Comparison of ENCODE assay signal across 11 cellular contexts in genomic region chr7:135091717-135092116, GRCh38. TPM values are rescaled to one million over a fixed set of nuclear protein-coding genes. Genes with fewer than 3 reads are reported as not detected.
"Had no signal": no experiment of that assay in that cellular context is flagged by ENCODE, and none has a peak within 500 bp of the region (broad histone marks: within the 10 kb centered on the region; RNA-seq: fewer than 3 reads in every experiment).

No MANE protein-coding gene starts in this region.

- H3K36me3 ChIP-seq: HAP-1 had no signal

- FAIRE-seq: H1, H54 had no signal

- H3K9ac ChIP-seq: GM23248 had no signal

- H3K4me3 ChIP-seq: GM23248, GM23338, HAP-1 had no signal

- H3K27ac ChIP-seq: GM23248 had no signal

- H3K4me1 ChIP-seq: HAP-1 had no signal

- DNase-seq: GM23248, GOT3, H7, H9, HCEC 1CT, HFFc6 had no signal

- H2AFZ ChIP-seq: GM23248, GM23338 had no signal

- ATAC-seq: GM23338, HCT116 had no signal

- H3K27ac Mint-ChIP-seq: GM23338, H9, HFFc6 had no signal

- H3K4me3 Mint-ChIP-seq: GM23338, H9, HFFc6 had no signal

- H3K4me2 ChIP-seq: GM23338 had no signal

- H3K9me3 ChIP-seq: HAP-1 had no signal

- H3K4me1 Mint-ChIP-seq: H9 had no signal

RNA-seq across cellular contexts. Expression of gene TMEM140, which starts 56.2 kb away (rescaled TPM):
- total RNA-seq: GM23338, H1, H7, H9 had no signal
- polyA plus RNA-seq: H1 had no signal
